8 cellular contexts compared by ENCODE assay signal in the genomic region with DNA sequence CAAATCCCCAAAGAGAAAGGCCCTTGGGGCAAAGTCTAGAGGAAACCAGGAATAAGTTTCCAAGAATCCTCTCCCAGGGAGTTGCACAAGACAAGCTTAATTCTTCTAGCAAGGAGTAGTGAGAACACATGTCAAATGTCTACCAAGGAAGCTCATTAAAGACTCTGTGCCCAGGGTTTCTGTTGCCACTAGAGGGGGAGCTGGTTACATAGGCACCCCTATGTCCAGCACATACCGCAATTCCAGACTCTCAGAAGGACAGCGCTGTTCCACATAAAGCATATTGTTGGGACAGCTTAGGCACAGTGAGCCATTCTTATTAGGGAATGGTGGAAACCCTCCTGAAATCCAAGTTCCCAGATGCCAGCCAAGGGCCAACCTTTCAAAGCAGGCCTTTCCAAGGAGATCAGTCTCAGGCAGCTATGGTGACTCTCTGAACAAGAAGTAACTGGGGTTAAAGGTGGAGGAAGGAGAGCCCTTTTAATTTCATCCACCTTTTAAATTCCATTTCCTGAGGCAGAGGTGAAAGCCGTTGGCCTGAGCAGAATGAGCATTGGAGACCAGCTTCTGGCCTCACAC.
A peak's percentile ranks its signal among the peaks of the same experiment; 100 is the strongest.
DNase-seq lines count a peak whose midpoint lies in the region; ATAC-seq and TF ChIP-seq lines count a peak whose summit lies in the region.

No MANE protein-coding gene starts in this region.

- H3K27me3 ChIP-seq in PC-9 (ENCODE audit: insufficient read depth, low read depth): no peaks in the 10 kb centered on the region
- H3K27me3 ChIP-seq in esophagus muscularis mucosa: peaks cover 0 to 14% (median 0%) of the 10 kb centered on the region in 4 donors
- no peaks in the 10 kb centered on the region for H3K27me3 ChIP-seq in ovary

- H3K4me3 Mint-ChIP-seq in activated CD4-positive, alpha-beta memory T cell treated with anti-CD3 and anti-CD28 coated beads for 36 hours: no peak overlapping the region

- 34% methylated on average over 3 of the region's 3 CpGs for WGBS in esophagus muscularis mucosa
- 45 to 51% (median 46%) methylated on average over 3 of the region's 3 CpGs for WGBS in ovary, 3 donors

- TF ChIP-seq POLR2A in esophagus muscularis mucosa (IDR thresholded peaks at IDR 0.05; ENCODE audit: low read depth) (no peak), ovary (IDR thresholded peaks at IDR 0.05) (no peak)

- no peak overlapping the region for H2AFZ ChIP-seq in PC-9

- H3K27ac ChIP-seq in PC-9: peak overlapping the region; percentile 49
- no peak overlapping the region for H3K27ac ChIP-seq in esophagus muscularis mucosa (replicated peaks in 1 of 4)
- no peak overlapping the region for H3K27ac ChIP-seq in ovary

- no TSS peak for BruUV-seq in PC-9 (replicated peaks; lab: Mats Ljungman, UMichigan)

- TF ChIP-seq CTCF in PC-9 (conservative IDR thresholded peaks at IDR 0.05) (peak; percentile 31; the same call in 1 of the 2 replicates), esophagus muscularis mucosa (IDR thresholded peaks at IDR 0.05) (peak; percentile 43 to 45 (median 44)), ovary (IDR thresholded peaks at IDR 0.05) (peak; percentile 23 to 48 (median 32))

- H3K9me3 ChIP-seq in PC-9 (ENCODE audit: insufficient read depth, low read depth) (no peaks in the 10 kb centered on the region), esophagus muscularis mucosa (no peaks in the 10 kb centered on the region), ovary (no peaks in the 10 kb centered on the region)

- TF ChIP-seq EP300 in esophagus muscularis mucosa (IDR thresholded peaks at IDR 0.05) (no peak), ovary (IDR thresholded peaks at IDR 0.05) (no peak)

- intact Hi-C loops in PC-9 (cut with micrococcal nuclease; ENCODE audit: unreplicated experiment) (no loop called here), esophagus muscularis mucosa (cut with DNase I) (no loop called here), ovary (cut with DNase I) (no loop called here)
- intact Hi-C loops in activated CD4-positive, alpha-beta memory T cell treated with anti-CD3 and anti-CD28 coated beads for 36 hours (cut with micrococcal nuclease): no loop called here

- H3K36me3 ChIP-seq in PC-9 (ENCODE audit: low read depth) (no peaks in the 10 kb centered on the region), esophagus muscularis mucosa (no peaks in the 10 kb centered on the region), ovary (no peaks in the 10 kb centered on the region)

- no peak overlapping the region for H3K27ac Mint-ChIP-seq in activated CD4-positive, alpha-beta memory T cell treated with anti-CD3 and anti-CD28 coated beads for 36 hours

- POLR2A ChIA-PET in PC-9 (lab: Charles Lee; ENCODE audit: unreplicated experiment): interaction anchor here (0.7 to 1.0 kb wide), 2 partner anchors 85 to 505 kb away, joined by 3 to 10 read pairs; no protein-coding TSS in a partner anchor
- POLR2A ChIA-PET in activated CD4-positive, alpha-beta memory T cell treated with anti-CD3 and anti-CD28 coated beads for 36 hours (lab: Charles Lee): no interaction called here

- peaks cover 3% of the 10 kb centered on the region for H3K27me3 Mint-ChIP-seq in activated CD4-positive, alpha-beta memory T cell treated with anti-CD3 and anti-CD28 coated beads for 36 hours

- H3K9me3 Mint-ChIP-seq in activated CD4-positive, alpha-beta memory T cell treated with anti-CD3 and anti-CD28 coated beads for 36 hours: peaks cover 6% of the 10 kb centered on the region

- ATAC-seq in HG03378 (IDR thresholded peaks at IDR 0.05; ENCODE audit: unreplicated experiment) (no peak), GM19035 (IDR thresholded peaks at IDR 0.05; ENCODE audit: unreplicated experiment) (no peak), HG02970 (IDR thresholded peaks at IDR 0.05; ENCODE audit: low FRiP score, unreplicated experiment) (no peak)

- peaks cover 9% of the 10 kb centered on the region for H3K4me1 Mint-ChIP-seq in activated CD4-positive, alpha-beta memory T cell treated with anti-CD3 and anti-CD28 coated beads for 36 hours (ENCODE audit: low read depth)

- CTCF ChIA-PET in PC-9 (lab: Charles Lee): interaction anchor here (0.6 to 1.7 kb wide), 3 partner anchors 16 to 153 kb away, joined by 3 to 5 read pairs (median 3); no protein-coding TSS in a partner anchor
- CTCF ChIA-PET in activated CD4-positive, alpha-beta memory T cell treated with anti-CD3 and anti-CD28 coated beads for 36 hours (lab: Charles Lee): interaction anchor here (0.7 to 1.8 kb wide), 3 partner anchors 10 to 153 kb away, joined by 3 to 8 read pairs (median 3); no protein-coding TSS in a partner anchor

- no peak overlapping the region for H3K4me3 ChIP-seq in PC-9
- H3K4me3 ChIP-seq in esophagus muscularis mucosa: no peak overlapping the region
- H3K4me3 ChIP-seq in ovary: no peak overlapping the region

- H3K4me1 ChIP-seq in PC-9 (replicated peaks; ENCODE audit: insufficient read depth) (peaks cover 24% of the 10 kb centered on the region), esophagus muscularis mucosa (peaks cover 0 to 8% (median 6%) of the 10 kb centered on the region in 4 donors), ovary (ENCODE audit: insufficient read depth) (peaks cover 1% of the 10 kb centered on the region)

- no peaks in the 10 kb centered on the region for H3K79me2 ChIP-seq in PC-9 (ENCODE audit: low read depth)

- H4K20me1 ChIP-seq in PC-9 (ENCODE audit: insufficient read depth): no peaks in the 10 kb centered on the region

- H3K36me3 Mint-ChIP-seq in activated CD4-positive, alpha-beta memory T cell treated with anti-CD3 and anti-CD28 coated beads for 36 hours: peaks cover 2% of the 10 kb centered on the region

- no peaks in the 10 kb centered on the region for H3K9me2 ChIP-seq in PC-9 (ENCODE audit: insufficient read depth)

- H3K4me2 ChIP-seq in PC-9: peak overlapping the region; percentile 7; the same call in 1 of the 2 replicates

- H3F3A ChIP-seq in PC-9 (ENCODE audit: insufficient read depth, low read depth): peaks cover 18% of the 10 kb centered on the region; the same call in 1 of the 2 replicates

- DNase-seq in H4 (ENCODE audit: low spot score): peak; percentile 77
- DNase-seq in PC-9: peak in 1 of 2 experiments; percentile 56
- no peak for DNase-seq in esophagus muscularis mucosa (ENCODE audit: extremely low spot score)
- DNase-seq in ovary: peak in 3 of 5 donors; percentile 21 to 47 (median 46)
- DNase-seq in activated CD4-positive, alpha-beta memory T cell treated with anti-CD3 and anti-CD28 coated beads for 36 hours: no peak

Comparison
In these comparisons a context has a peak if more than half of its experiments do, and no peak if none do; other contexts are left out.
1. DNase-seq: peak in H4 (single experiment) and ovary (3 of 5); none in esophagus muscularis mucosa (single experiment) and activated CD4-positive, alpha-beta memory T cell treated with anti-CD3 and anti-CD28 coated beads for 36 hours (single experiment).
2. Peak in every context shown above with its lines, with median percentiles within 50 percentile points of each other: CTCF ChIP-seq.